8 cellular contexts compared by ENCODE assay signal in genomic region chr10:16116404-16117304, GRCh38.
A peak's percentile ranks its signal among the peaks of the same experiment; 100 is the strongest.
DNase-seq lines count a peak whose midpoint lies in the region; ATAC-seq, FAIRE-seq and TF ChIP-seq lines count a peak whose summit lies in the region.

No MANE protein-coding gene starts in this region.

- no peaks in the 10 kb centered on the region for H3K27me3 ChIP-seq in AG04450 (ENCODE audit: control insufficient read depth, insufficient read depth, low read length)
- H3K27me3 ChIP-seq in body of pancreas = no peaks in the 10 kb centered on the region
- no peaks in the 10 kb centered on the region for H3K27me3 ChIP-seq in pancreas

- no peak for TF ChIP-seq POLR2A in body of pancreas (IDR thresholded peaks at IDR 0.05)

- H3K4me3 ChIP-seq in AG04450 (ENCODE audit: low read depth, low read length) = no peak overlapping the region
- H3K4me3 ChIP-seq in GM12865 (ENCODE audit: low read depth, low read length) = no peak overlapping the region
- H3K4me3 ChIP-seq in body of pancreas = no peak overlapping the region
- no peak overlapping the region for H3K4me3 ChIP-seq in pancreas

- DNase-seq in AG04450 (ENCODE audit: low read depth, low spot score) (no peak), GM12865 (ENCODE audit: low read depth) (peak; percentile 50), LHCN-M2 (ENCODE audit: low read depth) (peak; percentile 2), body of pancreas (peak; percentile 12 to 24 (median 16)), pancreas (peak in 1 of 6 donors; percentile 13), HK-2 (ENCODE audit: unreplicated experiment) (no peak)
- DNase-seq in stimulated activated naive CD4-positive, alpha-beta T cell (lab: John Stamatoyannopoulos, UW) = no peak

- H3K9me3 ChIP-seq in AG04450 (ENCODE audit: control insufficient read depth, insufficient read depth, low read length) (peaks cover 8% of the 10 kb centered on the region; the same call in 1 of the 2 replicates), body of pancreas (no peaks in the 10 kb centered on the region), pancreas (no peaks in the 10 kb centered on the region)

- FAIRE-seq in pancreas (lab: Jason Lieb, UNC) = no peak

- intact Hi-C loops in body of pancreas (cut with DNase I) = no loop called here
- intact Hi-C loops in pancreas (cut with DNase I) = no loop called here

- ATAC-seq in body of pancreas (no peak), pancreas (peak in 3 of 4 donors; percentile 52 to 65 (median 64)), GM21360 (IDR thresholded peaks at IDR 0.05; ENCODE audit: unreplicated experiment) (no peak)

- peak; percentile 21; the same call in 1 of the 2 replicates for TF ChIP-seq CTCF in AG04450 (IDR thresholded peaks at IDR 0.05; ENCODE audit: low read depth, low read length)
- TF ChIP-seq CTCF in GM12865 (IDR thresholded peaks at IDR 0.05; ENCODE audit: insufficient read depth, low read depth, low read length, missing control alignments) = peak; percentile 58
- peak; percentile 21 to 57 (median 46) for TF ChIP-seq CTCF in body of pancreas (IDR thresholded peaks at IDR 0.05)
- peak in 3 of 4 donors; percentile 19 to 39 (median 37) for TF ChIP-seq CTCF in pancreas (IDR thresholded peaks at IDR 0.05)

- POLR2A ChIA-PET in AG04450 (lab: Yijun Ruan, JAX) = no interaction called here

- H3K4me1 ChIP-seq in body of pancreas (no peaks in the 10 kb centered on the region), pancreas (no peaks in the 10 kb centered on the region)

- H3K27ac ChIP-seq in AG04450 (ENCODE audit: low read depth, low read length) (no peak overlapping the region), body of pancreas (no peak overlapping the region), pancreas (no peak overlapping the region)

- CTCF ChIA-PET in AG04450 (lab: Charles Lee) = no interaction called here

- no peaks in the 10 kb centered on the region for H3K36me3 ChIP-seq in body of pancreas (replicated peaks in 1 of 2; ENCODE audit: insufficient read depth in 1 of 2, low read depth in 2 of 2)
- no peaks in the 10 kb centered on the region for H3K36me3 ChIP-seq in pancreas

- 31 to 38% methylated on average over 11 of the region's 11 CpGs for WGBS in body of pancreas, 2 donors
- WGBS in pancreas, 2 donors = 31 to 36% methylated on average over 10 to 11 of the region's 11 CpGs

Comparison
In these comparisons a context has a peak if more than half of its experiments do, and no peak if none do; other contexts are left out.
1. DNase-seq: peak in GM12865 (single experiment), LHCN-M2 (single experiment) and body of pancreas (4 of 4); none in AG04450 (single experiment), HK-2 (single experiment) and stimulated activated naive CD4-positive, alpha-beta T cell (0 of 6).
2. ATAC-seq: peak in pancreas (3 of 4); none in body of pancreas (single experiment) and GM21360 (single experiment).
3. Peak in every context shown above with its lines, with median percentiles within 50 percentile points of each other: CTCF ChIP-seq.